Comparison of ENCODE assay signal across 9 cellular contexts in the genomic region with DNA sequence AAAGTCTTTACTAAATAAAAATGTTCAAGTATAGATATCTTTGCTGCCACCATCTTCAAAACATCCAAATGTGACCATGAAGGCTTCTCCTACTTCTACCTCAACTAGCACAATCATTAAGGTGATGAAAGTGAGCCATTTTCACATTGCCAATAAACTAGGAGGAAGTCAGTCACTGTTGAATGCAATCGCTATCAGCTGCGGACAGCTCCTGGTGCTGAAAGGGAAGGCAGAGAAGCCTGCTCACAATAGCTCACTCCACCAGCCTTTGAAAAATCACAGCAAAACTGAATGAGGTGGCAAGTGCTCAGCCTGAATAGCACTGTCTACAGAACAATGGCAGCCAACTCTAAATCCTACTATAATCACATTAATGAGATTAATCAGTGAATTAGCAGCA. TPM values are rescaled to one million over a fixed set of nuclear protein-coding genes. Genes with fewer than 3 reads are reported as not detected.
A peak's percentile ranks its signal among the peaks of the same experiment; 100 is the strongest.
DNase-seq lines count a peak whose midpoint lies in the region; ATAC-seq and TF ChIP-seq lines count a peak whose summit lies in the region.
"Had no signal": no experiment of that assay in that cellular context is flagged by ENCODE, and none has a peak within 500 bp of the region (broad histone marks: within the 10 kb centered on the region; RNA-seq: fewer than 3 reads in every experiment).

No MANE protein-coding gene starts in this region.

- H4K91ac ChIP-seq in neuronal stem cell (ENCODE audit: low read depth, low read length, poor library complexity), result no peak overlapping the region

- no peak overlapping the region for H3K14ac ChIP-seq in neuronal stem cell (ENCODE audit: low read length)

- no peaks in the 10 kb centered on the region for H3K79me2 ChIP-seq in PC-9 (ENCODE audit: low read depth)

- peak; percentile 43 for DNase-seq in SIG-M5 treated with dmso at 0.1 percent for 504 hours (lab: John Stamatoyannopoulos, UW; ENCODE audit: unreplicated experiment)
- DNase-seq in SIG-M5 (lab: John Stamatoyannopoulos, UW), result no peak
- peak; percentile 85 for DNase-seq in NCI-H1694 (lab: John Stamatoyannopoulos, UW)
- DNase-seq in UCSD-AML1 (lab: John Stamatoyannopoulos, UW; ENCODE audit: unreplicated experiment), result peak; percentile 16
- DNase-seq in neuronal stem cell (ENCODE audit: low spot score), result peak; percentile 82
- DNase-seq in PC-9, result no peak
- DNase-seq in cortex of kidney (lab: John Stamatoyannopoulos, UW), result no peak
- DNase-seq: activated naive CD8-positive, alpha-beta T cell treated with anti-CD3 and anti-CD28 coated beads, Interleukin-2, amount 10 ng/mL, durations not matched to agents 7 days and 5 days had no signal

- H3K18ac ChIP-seq in neuronal stem cell (ENCODE audit: low read length), result no peak overlapping the region

- H3K27ac ChIP-seq in neuronal stem cell (replicated peaks; ENCODE audit: low read length), result no peak overlapping the region
- no peak overlapping the region for H3K27ac ChIP-seq in PC-9

- H2BK120ac ChIP-seq in neuronal stem cell (ENCODE audit: low read depth, low read length), result no peak overlapping the region

- no peaks in the 10 kb centered on the region; the same call in 1 of the 2 replicates for H3K9me2 ChIP-seq in PC-9 (ENCODE audit: insufficient read depth)

- H3K9me3 ChIP-seq in neuronal stem cell (replicated peaks in 1 of 2; ENCODE audit: control insufficient read depth in 2 of 2, insufficient read depth in 1 of 2, low read depth in 1 of 2, low read length in 2 of 2) (no peaks in the 10 kb centered on the region), PC-9 (ENCODE audit: insufficient read depth, low read depth) (no peaks in the 10 kb centered on the region)

- H3K4me1 ChIP-seq in neuronal stem cell (ENCODE audit: control insufficient read depth in 2 of 2, insufficient read depth in 1 of 2, low read depth in 1 of 2, low read length in 2 of 2) (peaks cover 0 to 11% of the 10 kb centered on the region in 2 donors), PC-9 (replicated peaks; ENCODE audit: insufficient read depth) (no peaks in the 10 kb centered on the region)

- no peaks in the 10 kb centered on the region for H3F3A ChIP-seq in PC-9 (ENCODE audit: insufficient read depth, low read depth)

- no peak overlapping the region for H2BK15ac ChIP-seq in neuronal stem cell (ENCODE audit: low read length)

- WGBS in neuronal stem cell (ENCODE audit: extremely low coverage in 2 of 2, insufficient read length in 2 of 2, insufficient replicate concordance in 1 of 2), 2 donors, result no CpG with 5 or more reads among the region's 2 CpGs

- H3K4me2 ChIP-seq in neuronal stem cell (ENCODE audit: insufficient read depth, low read length, poor library complexity, severe bottlenecking), result no peak overlapping the region
- no peak overlapping the region for H3K4me2 ChIP-seq in PC-9

- no peak overlapping the region for H2BK12ac ChIP-seq in neuronal stem cell (ENCODE audit: low read length)

- no peak overlapping the region for H2AK5ac ChIP-seq in neuronal stem cell (ENCODE audit: low read depth, low read length)

- CTCF ChIA-PET in PC-9 (lab: Charles Lee), result no interaction called here

- H3K27me3 ChIP-seq in neuronal stem cell (ENCODE audit: control insufficient read depth in 3 of 3, insufficient read depth in 3 of 3, low read depth in 1 of 3, low read length in 3 of 3), result peaks cover 0 to 22% (median 4%) of the 10 kb centered on the region in 3 experiments
- peaks cover 28% of the 10 kb centered on the region for H3K27me3 ChIP-seq in PC-9 (ENCODE audit: insufficient read depth, low read depth)

- H3K9ac ChIP-seq in neuronal stem cell (ENCODE audit: low read depth, low read length, poor library complexity), result no peak overlapping the region

- intact Hi-C loops in PC-9 (cut with micrococcal nuclease; ENCODE audit: unreplicated experiment), result no loop called here

- no peak overlapping the region for H3K4ac ChIP-seq in neuronal stem cell (ENCODE audit: low read length)

- H2AFZ ChIP-seq in neuronal stem cell (ENCODE audit: low read length) (no peak overlapping the region), PC-9 (no peak overlapping the region)

- H3K36me3 ChIP-seq in neuronal stem cell (replicated peaks in 1 of 2; ENCODE audit: control insufficient read depth in 2 of 2, insufficient read depth in 2 of 2, low read length in 2 of 2) (no peaks in the 10 kb centered on the region), PC-9 (ENCODE audit: low read depth) (no peaks in the 10 kb centered on the region)

- TF ChIP-seq CTCF in PC-9 (conservative IDR thresholded peaks at IDR 0.05), result no peak

- no peaks in the 10 kb centered on the region for H4K20me1 ChIP-seq in PC-9 (ENCODE audit: insufficient read depth)

- no peaks in the 10 kb centered on the region for H3K79me1 ChIP-seq in neuronal stem cell (ENCODE audit: low read depth, low read length)

- ATAC-seq in HG03442 (IDR thresholded peaks at IDR 0.05; ENCODE audit: unreplicated experiment), result no peak

- H3K4me3 ChIP-seq in neuronal stem cell (ENCODE audit: low read length in 2 of 2) (no peak overlapping the region), PC-9 (no peak overlapping the region)

- no peak overlapping the region for H2BK5ac ChIP-seq in neuronal stem cell (ENCODE audit: low read length)

- H4K8ac ChIP-seq in neuronal stem cell (ENCODE audit: low read depth, low read length), result no peak overlapping the region

- H3K23ac ChIP-seq in neuronal stem cell (ENCODE audit: low read depth, low read length, poor library complexity), result no peak overlapping the region

- BruUV-seq in PC-9 (replicated peaks; lab: Mats Ljungman, UMichigan), result no TSS peak

- POLR2A ChIA-PET in PC-9 (lab: Charles Lee; ENCODE audit: unreplicated experiment), result no interaction called here

RNA-seq across cellular contexts. Expression of a gene that starts 2.2 kb away (rescaled TPM):
- polyA plus RNA-seq in neuronal stem cell (2013, experiment 1 of 2), result 0.11 TPM
- 0.03 TPM for polyA plus RNA-seq in neuronal stem cell (2013, experiment 2 of 2)
- total RNA-seq in PC-9 (2021), result not detected in 2 replicates
- total RNA-seq: activated naive CD8-positive, alpha-beta T cell treated with anti-CD3 and anti-CD28 coated beads, Interleukin-2, amount 10 ng/mL, durations not matched to agents 7 days and 5 days had no signal

Comparison
In these comparisons a context has a peak if more than half of its experiments do, and no peak if none do; other contexts are left out.
1. DNase-seq: peak in SIG-M5 treated with dmso at 0.1 percent for 504 hours (single experiment), NCI-H1694 (single experiment), UCSD-AML1 (single experiment) and neuronal stem cell (single experiment); none in SIG-M5 (single experiment), PC-9 (0 of 2) and cortex of kidney (single experiment).